In the genomic region with DNA sequence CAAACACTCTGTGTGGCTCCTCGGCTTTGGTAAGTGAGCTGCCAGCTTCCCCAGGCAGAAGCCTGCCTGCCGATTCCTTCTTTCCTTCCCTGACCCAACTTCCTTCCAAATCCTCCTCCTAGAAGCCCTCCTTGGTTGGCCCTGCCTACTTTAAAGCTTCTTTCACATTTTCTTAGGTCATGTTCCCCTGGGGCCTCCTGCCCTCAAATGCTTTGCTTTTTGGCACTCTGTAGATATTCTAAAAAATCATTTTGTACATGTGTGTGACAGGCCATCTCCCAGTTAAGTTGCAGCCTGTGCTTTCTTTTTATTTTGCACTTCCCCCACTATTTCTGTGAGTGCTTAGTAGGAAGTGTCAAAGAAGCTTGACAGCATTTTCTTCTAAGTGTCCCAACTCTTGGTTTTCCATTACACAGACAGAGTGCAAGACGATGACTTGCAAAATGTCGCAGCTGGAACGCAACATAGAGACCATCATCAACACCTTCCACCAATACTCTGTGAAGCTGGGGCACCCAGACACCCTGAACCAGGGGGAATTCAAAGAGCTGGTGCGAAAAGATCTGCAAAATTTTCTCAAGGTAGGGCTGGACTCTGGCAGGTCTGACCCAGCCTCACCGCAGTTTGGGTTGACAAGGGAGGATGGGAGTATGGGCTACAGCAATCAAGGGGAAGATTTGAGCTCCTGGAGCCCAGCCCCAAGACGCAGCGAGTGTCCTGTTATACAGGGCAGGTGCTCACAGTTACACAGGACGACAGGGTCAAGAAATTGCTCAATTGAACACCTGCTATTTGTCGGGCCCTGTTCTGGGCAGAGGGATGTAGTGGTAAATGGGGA, we compare ENCODE assay signal across 11 cellular contexts. TPM values are rescaled to one million over a fixed set of nuclear protein-coding genes. Genes with fewer than 3 reads are reported as not detected.
DNase-seq lines count a peak whose midpoint lies in the region; ATAC-seq and TF ChIP-seq lines count a peak whose summit lies in the region.
"Had no signal": no experiment of that assay in that cellular context is flagged by ENCODE, and none has a peak within 500 bp of the region (broad histone marks: within the 10 kb centered on the region; RNA-seq: fewer than 3 reads in every experiment).

A gene (plus strand): TSS at position 2 of the 838 bp plus-strand sequence. CDS start 430 bp downstream, at position 432.

- TF ChIP-seq CTCF in heart right ventricle (IDR thresholded peaks at IDR 0.05): no peak

- no peak for DNase-seq in CD4-positive, alpha-beta memory T cell
- peak; percentile 78 for DNase-seq in SKM-1 treated with dmso at 0.1 percent for 144 hours (lab: John Stamatoyannopoulos, UW; ENCODE audit: unreplicated experiment)
- no peak for DNase-seq in heart right ventricle
- no peak for DNase-seq in posterior vena cava (ENCODE audit: low spot score)
- DNase-seq in NCI-H1930 (lab: John Stamatoyannopoulos, UW): no peak
- DNase-seq in HK-2 (ENCODE audit: unreplicated experiment): no peak
- DNase-seq in activated effector memory CD4-positive, alpha-beta T cell treated with Interleukin-2 at 50 U/mL for 16 hours: no peak
- DNase-seq: activated CD4-positive, alpha-beta T cell treated with anti-CD3 and anti-CD28 coated beads for 1 hour; Caco-2 had no signal

- CTCF ChIA-PET in CD4-positive, alpha-beta memory T cell (lab: Charles Lee; ENCODE audit: partially characterized antibody): interaction anchor here (1.6 to 4.2 kb wide), 2 partner anchors 45 to 137 kb away, joined by 4 to 35 read pairs; no protein-coding TSS in a partner anchor

- H3K9me3 Mint-ChIP-seq in CD4-positive, alpha-beta memory T cell: no peaks in the 10 kb centered on the region
- H3K9me3 Mint-ChIP-seq: stimulated activated naive CD8-positive, alpha-beta T cell treated with anti-CD3 and anti-CD28 coated beads, Interleukin-15, amount 100 ng/mL, for 72 hours had no signal

- H3K4me3 Mint-ChIP-seq in CD4-positive, alpha-beta memory T cell: peak within 1 kb of the TSS in 6 of 8 donors; percentile 2 to 75 (median 52)
- H3K4me3 Mint-ChIP-seq: stimulated activated naive CD8-positive, alpha-beta T cell treated with anti-CD3 and anti-CD28 coated beads, Interleukin-15, amount 100 ng/mL, for 72 hours had no signal

- ATAC-seq in heart right ventricle: peak in 1 of 8 donors; percentile 31
- ATAC-seq in HG02885 (IDR thresholded peaks at IDR 0.05; ENCODE audit: poor library complexity, unreplicated experiment): no peak

- H3K27ac Mint-ChIP-seq in CD4-positive, alpha-beta memory T cell: peak within 1 kb of the TSS in 4 of 7 donors; percentile 55 to 87 (median 64)

- peaks cover 7 to 24% (median 16%) of the 10 kb centered on the region in 4 donors for H3K4me1 Mint-ChIP-seq in CD4-positive, alpha-beta memory T cell

- H3K27me3 Mint-ChIP-seq in CD4-positive, alpha-beta memory T cell: no peaks in the 10 kb centered on the region
- H3K27me3 Mint-ChIP-seq: stimulated activated naive CD8-positive, alpha-beta T cell treated with anti-CD3 and anti-CD28 coated beads, Interleukin-15, amount 100 ng/mL, for 72 hours had no signal

- H3K27ac ChIP-seq in CD4-positive, alpha-beta memory T cell (ENCODE audit: low read depth, low read length): no peak within 1 kb of the TSS
- H3K27ac ChIP-seq in heart right ventricle: peak within 1 kb of the TSS in 3 of 10 donors; percentile 36 to 86 (median 48)

- H3K27me3 ChIP-seq in CD4-positive, alpha-beta memory T cell (ENCODE audit: insufficient read depth, low read length): no peaks in the 10 kb centered on the region
- H3K27me3 ChIP-seq in heart right ventricle: no peaks in the 10 kb centered on the region

- no peaks in the 10 kb centered on the region for H3K36me3 ChIP-seq in CD4-positive, alpha-beta memory T cell (ENCODE audit: insufficient read depth, low read length)
- peaks cover 0 to 5% (median 0%) of the 10 kb centered on the region in 9 donors for H3K36me3 ChIP-seq in heart right ventricle

- intact Hi-C loops in CD4-positive, alpha-beta memory T cell (cut with micrococcal nuclease): no loop called here
- intact Hi-C loops in heart right ventricle (cut with DNase I): loop anchor here in 4 of 10 donors (5.0 to 10.0 kb wide), 3 partner anchors 49 to 387 kb away; a partner anchor contains a TSS
- intact Hi-C loops in posterior vena cava (cut with DNase I): no loop called here

- POLR2A ChIA-PET in CD4-positive, alpha-beta memory T cell (lab: Charles Lee; ENCODE audit: partially characterized antibody): no interaction called here

- 84 to 89% methylated on average over 11 of the region's 11 CpGs for WGBS in heart right ventricle, 2 donors

- no peaks in the 10 kb centered on the region for H3K9me3 ChIP-seq in CD4-positive, alpha-beta memory T cell (ENCODE audit: control insufficient read depth in 1 of 2, low read length in 2 of 2)
- no peaks in the 10 kb centered on the region for H3K9me3 ChIP-seq in heart right ventricle
- H3K9me3 ChIP-seq: Caco-2 had no signal

- no peaks in the 10 kb centered on the region for H3K36me3 Mint-ChIP-seq in CD4-positive, alpha-beta memory T cell

- H3K4me3 ChIP-seq in CD4-positive, alpha-beta memory T cell (ENCODE audit: low read length in 2 of 2): no peak within 1 kb of the TSS
- H3K4me3 ChIP-seq in heart right ventricle: peak within 1 kb of the TSS in 4 of 10 donors; percentile 3 to 50 (median 12)

- H3K4me1 ChIP-seq in CD4-positive, alpha-beta memory T cell (ENCODE audit: insufficient read depth, low read length): peaks cover 18% of the 10 kb centered on the region
- H3K4me1 ChIP-seq in heart right ventricle: peaks cover 0 to 42% (median 6%) of the 10 kb centered on the region in 9 donors

RNA-seq across cellular contexts. Expression of the gene that starts here (rescaled TPM):
- total RNA-seq in CD4-positive, alpha-beta memory T cell: 1 to 10 TPM; 7.4 to 7.7 TPM
- 10 to 100 TPM in 1 of 2 donors, 1 to 10 TPM in 1; 8.0 to 11.6 TPM for polyA plus RNA-seq in CD4-positive, alpha-beta memory T cell
- total RNA-seq in heart right ventricle (100 to 1,000 TPM in 3 of 10 donors, 10 to 100 TPM in 6, 1 to 10 TPM in 1; 9.9 to 182 (median 36.0) TPM), posterior vena cava (100 to 1,000 TPM; 158 to 525 TPM)
- polyA plus RNA-seq in heart right ventricle: 100 to 1,000 TPM; 111 to 177 TPM
- total RNA-seq: Caco-2 had no signal

Comparison
In these comparisons a context has a peak if more than half of its experiments do, and no peak if none do; other contexts are left out.
1. RNA of the gene that starts here (polyA plus RNA-seq): 111 to 177 TPM in heart right ventricle; 8.0 to 11.6 TPM in CD4-positive, alpha-beta memory T cell; every median in the first group is over 4 times any median in the second.